Comparison of ENCODE assay signal across 2 cellular contexts in the genomic region with DNA sequence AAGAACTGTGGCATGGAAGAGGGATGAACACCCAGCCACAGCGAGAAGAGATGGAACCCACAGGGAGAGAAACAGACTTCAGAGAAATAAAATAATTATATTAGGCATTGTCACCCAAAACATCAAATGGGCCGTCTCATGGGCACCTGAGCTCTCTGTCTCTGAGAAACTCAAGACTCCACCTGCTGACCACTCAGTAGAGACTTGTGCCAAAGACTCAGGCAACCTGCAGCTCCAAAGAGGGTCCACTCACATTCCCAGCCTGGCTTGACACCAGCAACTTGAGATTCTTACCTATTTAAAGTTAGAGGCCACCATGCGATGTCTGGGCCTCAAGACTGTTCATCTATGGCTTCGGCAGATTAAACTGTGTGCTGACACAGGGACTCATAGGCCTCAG.
TF ChIP-seq lines count a peak whose summit lies in the region.

No MANE protein-coding gene starts in this region.

TF ChIP-seq in GM23338, 12 proteins besides CTCF, POLR2A, EP300 and RAD21:
- TF ChIP-seq CREB1 (CRISPR knock-in tag; IDR thresholded peaks at IDR 0.05; ENCODE audit: low read depth) = no peak
- TF ChIP-seq, protein P1, sequence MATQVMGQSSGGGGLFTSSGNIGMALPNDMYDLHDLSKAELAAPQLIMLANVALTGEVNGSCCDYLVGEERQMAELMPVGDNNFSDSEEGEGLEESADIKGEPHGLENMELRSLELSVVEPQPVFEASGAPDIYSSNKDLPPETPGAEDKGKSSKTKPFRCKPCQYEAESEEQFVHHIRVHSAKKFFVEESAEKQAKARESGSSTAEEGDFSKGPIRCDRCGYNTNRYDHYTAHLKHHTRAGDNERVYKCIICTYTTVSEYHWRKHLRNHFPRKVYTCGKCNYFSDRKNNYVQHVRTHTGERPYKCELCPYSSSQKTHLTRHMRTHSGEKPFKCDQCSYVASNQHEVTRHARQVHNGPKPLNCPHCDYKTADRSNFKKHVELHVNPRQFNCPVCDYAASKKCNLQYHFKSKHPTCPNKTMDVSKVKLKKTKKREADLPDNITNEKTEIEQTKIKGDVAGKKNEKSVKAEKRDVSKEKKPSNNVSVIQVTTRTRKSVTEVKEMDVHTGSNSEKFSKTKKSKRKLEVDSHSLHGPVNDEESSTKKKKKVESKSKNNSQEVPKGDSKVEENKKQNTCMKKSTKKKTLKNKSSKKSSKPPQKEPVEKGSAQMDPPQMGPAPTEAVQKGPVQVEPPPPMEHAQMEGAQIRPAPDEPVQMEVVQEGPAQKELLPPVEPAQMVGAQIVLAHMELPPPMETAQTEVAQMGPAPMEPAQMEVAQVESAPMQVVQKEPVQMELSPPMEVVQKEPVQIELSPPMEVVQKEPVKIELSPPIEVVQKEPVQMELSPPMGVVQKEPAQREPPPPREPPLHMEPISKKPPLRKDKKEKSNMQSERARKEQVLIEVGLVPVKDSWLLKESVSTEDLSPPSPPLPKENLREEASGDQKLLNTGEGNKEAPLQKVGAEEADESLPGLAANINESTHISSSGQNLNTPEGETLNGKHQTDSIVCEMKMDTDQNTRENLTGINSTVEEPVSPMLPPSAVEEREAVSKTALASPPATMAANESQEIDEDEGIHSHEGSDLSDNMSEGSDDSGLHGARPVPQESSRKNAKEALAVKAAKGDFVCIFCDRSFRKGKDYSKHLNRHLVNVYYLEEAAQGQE (IDR thresholded peaks at IDR 0.05; ENCODE audit: unreplicated experiment) = no peak
- TF ChIP-seq ZNF114 (CRISPR knock-in tag; IDR thresholded peaks at IDR 0.05) = no peak
- no peak for TF ChIP-seq STAT1 (IDR thresholded peaks at IDR 0.05; ENCODE audit: unreplicated experiment)
- no peak for TF ChIP-seq NANOG (IDR thresholded peaks at IDR 0.05; ENCODE audit: borderline replicate concordance)
- TF ChIP-seq JUNB (IDR thresholded peaks at IDR 0.05; ENCODE audit: unreplicated experiment) = no peak

TF ChIP-seq in GM12878, 131 proteins besides CTCF, POLR2A, EP300 and RAD21:
- TF ChIP-seq, protein P2, sequence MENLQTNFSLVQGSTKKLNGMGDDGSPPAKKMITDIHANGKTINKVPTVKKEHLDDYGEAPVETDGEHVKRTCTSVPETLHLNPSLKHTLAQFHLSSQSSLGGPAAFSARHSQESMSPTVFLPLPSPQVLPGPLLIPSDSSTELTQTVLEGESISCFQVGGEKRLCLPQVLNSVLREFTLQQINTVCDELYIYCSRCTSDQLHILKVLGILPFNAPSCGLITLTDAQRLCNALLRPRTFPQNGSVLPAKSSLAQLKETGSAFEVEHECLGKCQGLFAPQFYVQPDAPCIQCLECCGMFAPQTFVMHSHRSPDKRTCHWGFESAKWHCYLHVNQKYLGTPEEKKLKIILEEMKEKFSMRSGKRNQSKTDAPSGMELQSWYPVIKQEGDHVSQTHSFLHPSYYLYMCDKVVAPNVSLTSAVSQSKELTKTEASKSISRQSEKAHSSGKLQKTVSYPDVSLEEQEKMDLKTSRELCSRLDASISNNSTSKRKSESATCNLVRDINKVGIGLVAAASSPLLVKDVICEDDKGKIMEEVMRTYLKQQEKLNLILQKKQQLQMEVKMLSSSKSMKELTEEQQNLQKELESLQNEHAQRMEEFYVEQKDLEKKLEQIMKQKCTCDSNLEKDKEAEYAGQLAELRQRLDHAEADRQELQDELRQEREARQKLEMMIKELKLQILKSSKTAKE (IDR thresholded peaks at IDR 0.05; ENCODE audit: low read depth, poor library complexity, severe bottlenecking) = no peak
- TF ChIP-seq SMC3 (IDR thresholded peaks at IDR 0.05; ENCODE audit: borderline replicate concordance, low read length) = 0 out of 2 replicates have a peak, but pooled peaks have one; percentile 11
